ENCODE assay signal across 21 cellular contexts in genomic region chr4:1637580-1638271, GRCh38.
"Had no signal": no experiment of that assay in that cellular context is flagged by ENCODE, and none has a peak within 500 bp of the region (broad histone marks: within the 10 kb centered on the region; RNA-seq: fewer than 3 reads in every experiment).

No MANE protein-coding gene starts in this region.

- H3K27me3 ChIP-seq: SJSA1 had no signal

- FAIRE-seq: HTR-8/SVneo had no signal

- H3K4me1 ChIP-seq: SJSA1 had no signal

- H3K9me3 ChIP-seq: SJSA1 had no signal

- H3K27ac ChIP-seq: HL-60, SJSA1, SK-N-MC had no signal

- H3K36me3 ChIP-seq: SJSA1 had no signal

- H3K4me3 ChIP-seq: SJSA1, SK-N-MC had no signal

- DNase-seq: KBM-7, MV-4-11, NCI-H1048, NCI-H1105, NCI-H1417, NCI-H1436 treated with DMSO at 0.1 percent for 48 hours, NCI-H1694, NCI-H187 treated with DMSO at 0.1 percent for 48 hours, NCI-H2081, NCI-H2107, NCI-H2227 treated with DMSO at 0.1 percent for 48 hours, NCI-H510A, NCI-H524 treated with DMSO at 0.1 percent for 48 hours, NCI-H69, NCI-H774, Right ventricle myocardium superior, SIG-M5 had no signal
